ENCODE assay signal across 9 cellular contexts in the genomic region with DNA sequence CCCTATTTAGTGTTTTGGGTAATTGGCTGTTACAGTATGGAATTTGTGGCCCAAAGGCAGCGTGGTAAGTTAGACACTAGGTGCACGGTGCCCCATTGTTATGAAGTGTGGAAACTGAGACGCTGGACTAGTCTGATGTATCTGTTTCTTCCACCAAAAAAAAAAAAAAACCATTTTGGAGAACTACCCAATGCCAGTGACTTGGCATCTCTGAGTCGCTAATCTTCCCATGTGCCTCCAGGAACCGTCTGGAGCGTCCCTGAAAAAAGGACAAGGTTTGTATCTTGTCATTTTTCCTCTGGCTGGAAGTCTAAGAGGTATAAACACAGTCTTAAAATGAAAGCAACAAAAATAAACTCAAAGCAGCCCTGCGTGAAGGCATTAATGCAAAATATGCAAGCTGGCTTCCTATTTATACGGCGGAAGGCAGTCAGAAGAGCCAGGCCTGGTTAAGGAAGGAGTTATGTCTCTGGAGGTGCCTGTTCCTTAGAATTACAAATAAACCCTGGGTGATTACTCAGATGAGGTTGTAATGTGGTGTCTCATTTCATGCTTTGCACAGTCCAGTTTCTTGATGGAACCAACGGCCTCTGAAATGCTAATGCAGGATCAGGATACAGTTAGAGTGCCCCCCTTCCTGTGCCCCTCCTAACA. TPM values are rescaled to one million over a fixed set of nuclear protein-coding genes. Genes with fewer than 3 reads are reported as not detected.
DNase-seq lines count a peak whose midpoint lies in the region; ATAC-seq and TF ChIP-seq lines count a peak whose summit lies in the region.
"Had no signal": no experiment of that assay in that cellular context is flagged by ENCODE, and none has a peak within 500 bp of the region (broad histone marks: within the 10 kb centered on the region; RNA-seq: fewer than 3 reads in every experiment).

No MANE protein-coding gene starts in this region.

- no peak for ATAC-seq in effector memory CD8-positive, alpha-beta T cell (replicated peaks)
- ATAC-seq in HG02938 (IDR thresholded peaks at IDR 0.05; ENCODE audit: unreplicated experiment) = no peak
- ATAC-seq in GM18520 (IDR thresholded peaks at IDR 0.05; ENCODE audit: unreplicated experiment) = no peak

- DNase-seq in AG08396 (ENCODE audit: low spot score) = peak; percentile 59
- peak; percentile 90 for DNase-seq in M059J (ENCODE audit: low read depth)
- no peak for DNase-seq in effector memory CD8-positive, alpha-beta T cell
- no peak for DNase-seq in nephron progenitor cell
- DNase-seq in inferior parietal cortex (ENCODE audit: extremely low spot score) = no peak
- no peak for DNase-seq in GM03348 (ENCODE audit: low spot score)

- H3K36me3 Mint-ChIP-seq in effector memory CD8-positive, alpha-beta T cell (ENCODE audit: insufficient read depth) = peaks cover 22% of the 10 kb centered on the region
- H3K36me3 Mint-ChIP-seq in nephron progenitor cell (ENCODE audit: low read depth) = peaks cover 5% of the 10 kb centered on the region

- no peaks in the 10 kb centered on the region for H3K27me3 Mint-ChIP-seq in effector memory CD8-positive, alpha-beta T cell
- H3K27me3 Mint-ChIP-seq in nephron progenitor cell (ENCODE audit: low read depth, poor library complexity) = no peaks in the 10 kb centered on the region

- H3K4me3 Mint-ChIP-seq in effector memory CD8-positive, alpha-beta T cell = peak overlapping the region; percentile 75 to 78
- peak overlapping the region; percentile 20 for H3K4me3 Mint-ChIP-seq in nephron progenitor cell

- peaks cover 78 to 81% of the 10 kb centered on the region in 2 donors for H3K4me1 Mint-ChIP-seq in effector memory CD8-positive, alpha-beta T cell (ENCODE audit: low read depth in 2 of 2)
- H3K4me1 Mint-ChIP-seq in nephron progenitor cell = peaks cover 93% of the 10 kb centered on the region

- H3K9me3 Mint-ChIP-seq in effector memory CD8-positive, alpha-beta T cell = no peaks in the 10 kb centered on the region
- H3K9me3 Mint-ChIP-seq in nephron progenitor cell = no peaks in the 10 kb centered on the region

- H3K27ac Mint-ChIP-seq in effector memory CD8-positive, alpha-beta T cell = peak overlapping the region; percentile 84 to 91
- H3K27ac Mint-ChIP-seq in nephron progenitor cell = peak overlapping the region; percentile 99

- no peak for TF ChIP-seq CTCF in nephron progenitor cell (IDR thresholded peaks at IDR 0.05)

RNA-seq across cellular contexts. Expression of gene ACTN4, which starts 20.2 kb away (rescaled TPM):
- total RNA-seq in M059J (2014; rRNA removed; shearing (Covaris generic)) = 271 and 536 TPM in 2 replicates

RNA-seq across cellular contexts. Expression of gene EIF3K, which starts 48.7 kb away (rescaled TPM):
- 615 and 648 TPM in 2 replicates for total RNA-seq in M059J (2014; rRNA removed; shearing (Covaris generic))

RNA-seq across cellular contexts. Expression of gene MAP4K1, which starts 49.9 kb away (rescaled TPM):
- 0.22 TPM in 1 of 2 replicates, not detected in the other for total RNA-seq in M059J (2014; rRNA removed; shearing (Covaris generic))
- total RNA-seq: bronchial epithelial cell had no signal

Comparison
In these comparisons a context has a peak if more than half of its experiments do, and no peak if none do; other contexts are left out.
1. DNase-seq: peak in AG08396 (single experiment) and M059J (single experiment); none in effector memory CD8-positive, alpha-beta T cell (0 of 3), nephron progenitor cell (single experiment), inferior parietal cortex (single experiment) and GM03348 (single experiment).